ENCODE assay signal across 16 cellular contexts in genomic region chr3:10669490-10670048, GRCh38.
"Had no signal": no experiment of that assay in that cellular context is flagged by ENCODE, and none has a peak within 500 bp of the region (broad histone marks: within the 10 kb centered on the region; RNA-seq: fewer than 3 reads in every experiment).

No MANE protein-coding gene starts in this region.

- H2AFZ ChIP-seq: neural progenitor cell, parathyroid adenoma had no signal

- H3K4me1 ChIP-seq: parathyroid adenoma, tibial nerve had no signal

- H3K36me3 ChIP-seq: neural progenitor cell, thoracic aorta, tibial nerve, upper lobe of left lung, uterus had no signal

- ATAC-seq: naive thymus-derived CD4-positive, alpha-beta T cell; sciatic nerve; stimulated activated memory B cell treated with anti-CD40 and anti-IgM and Interleukin-4, amounts not matched to agents 10 μg/mL and 1 μg/mL and 100 μg/mL, for 72 hours; stimulated activated naive CD8-positive, alpha-beta T cell treated with anti-CD3 and anti-CD28 coated beads, Interleukin-15, Interleukin-2, amounts not matched to agents 100 U/mL and 50 U/mL, for 24 hours had no signal

- H3K9ac ChIP-seq: neural progenitor cell, parathyroid adenoma had no signal

- DNase-seq: cortex of kidney; dorsolateral prefrontal cortex; effector CD4-positive, alpha-beta T cell; mesenchymal stem cell; naive thymus-derived CD4-positive, alpha-beta T cell; stimulated activated CD4-positive, alpha-beta T cell treated with anti-CD3 and anti-CD28 coated beads, Interleukin-2, amount 100 ng/mL, for 24 hours; stimulated activated CD4-positive, alpha-beta T cell treated with anti-CD3 and anti-CD28 coated beads, Interleukin-4, amount 100 ng/mL, for 4 hours; stimulated activated naive CD8-positive, alpha-beta T cell treated with anti-CD3 and anti-CD28 coated beads, Interleukin-15, Interleukin-2, amounts not matched to agents 100 U/mL and 50 U/mL, for 24 hours; upper lobe of left lung; uterus had no signal

- H3K4me2 ChIP-seq: neural progenitor cell had no signal

- H3K9me3 ChIP-seq: thoracic aorta, tibial nerve, upper lobe of left lung, uterus had no signal

- H3K27me3 ChIP-seq: neural progenitor cell, tibial nerve, upper lobe of left lung, uterus had no signal

- H3K79me2 ChIP-seq: parathyroid adenoma had no signal

- H3K4me3 ChIP-seq: dorsolateral prefrontal cortex, neural progenitor cell, thoracic aorta, tibial nerve, upper lobe of left lung, uterus had no signal

- H3K27ac ChIP-seq: dorsolateral prefrontal cortex, neural progenitor cell, parathyroid adenoma, thoracic aorta, tibial nerve, upper lobe of left lung had no signal
